Comparison of ENCODE assay signal across 1 cellular context in the genomic region with DNA sequence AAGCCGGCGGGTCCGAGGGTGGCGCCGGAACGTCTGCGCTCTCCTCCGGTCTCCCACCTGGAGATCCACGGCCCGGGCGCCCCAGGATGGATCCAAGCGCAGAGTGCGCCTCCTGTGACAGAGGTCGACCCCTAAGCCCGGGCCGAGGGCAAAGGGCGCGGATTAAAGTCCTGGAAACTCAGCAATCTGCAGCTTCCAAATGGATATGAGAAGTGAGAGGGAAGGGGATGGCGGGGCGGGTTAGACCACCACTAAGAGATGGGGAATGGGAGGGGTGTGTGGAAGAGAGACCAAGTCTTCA.
TF ChIP-seq lines count a peak whose summit lies in the region.

No MANE protein-coding gene starts in this region.

TF ChIP-seq in K562, 482 proteins besides CTCF, POLR2A, EP300 and RAD21 (continued from another document):
- no peak for TF ChIP-seq TEAD4 (IDR thresholded peaks at IDR 0.05; ENCODE audit: low read length)
- TF ChIP-seq TEAD4 (CRISPR knock-in tag; IDR thresholded peaks at IDR 0.05; ENCODE audit: borderline replicate concordance) = no peak
